In the genomic region with DNA sequence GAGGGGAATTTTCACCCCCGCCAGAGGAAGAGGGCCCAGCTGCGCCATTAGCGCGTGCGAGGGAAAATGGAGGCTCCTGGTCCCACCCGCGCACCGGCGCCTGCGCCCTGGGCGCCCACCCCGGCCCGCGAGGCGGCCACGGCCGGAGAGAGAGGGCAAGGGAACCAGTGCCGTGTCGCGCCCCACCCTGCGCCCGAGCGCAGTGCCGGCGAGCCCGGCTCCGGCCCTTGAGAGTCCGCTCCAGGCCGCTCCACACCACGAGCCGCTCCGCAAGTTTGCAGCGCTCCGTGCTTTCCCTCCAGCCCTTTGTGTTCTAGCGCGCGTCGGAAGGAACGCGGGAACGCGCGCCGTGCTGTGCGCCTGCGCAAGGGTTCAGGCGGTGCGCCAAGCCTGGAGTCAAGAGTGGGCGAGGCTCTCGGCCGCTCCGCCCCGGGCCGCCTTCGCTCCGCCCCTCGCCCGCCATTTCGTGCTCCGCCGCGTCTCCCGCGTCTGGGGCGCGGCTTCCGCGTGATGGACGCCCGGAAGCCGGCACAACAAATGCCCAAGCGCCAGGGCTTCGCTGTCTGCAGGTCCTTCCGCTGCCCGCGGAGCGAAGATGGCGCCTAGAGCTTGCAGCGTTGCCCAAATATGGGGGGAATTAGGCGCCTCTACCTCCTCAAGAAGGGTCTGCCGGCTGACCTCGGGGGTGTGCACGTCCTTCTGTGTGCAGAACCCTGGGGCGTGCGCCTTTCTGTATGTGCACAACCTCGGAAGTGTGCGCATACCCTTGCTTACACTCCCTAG, we compare ENCODE assay signal across 8 cellular contexts. TPM values are rescaled to one million over a fixed set of nuclear protein-coding genes. Genes with fewer than 3 reads are reported as not detected.
DNase-seq lines count a peak whose midpoint lies in the region; ATAC-seq, FAIRE-seq and TF ChIP-seq lines count a peak whose summit lies in the region.

No MANE protein-coding gene starts in this region.

- no peak for TF ChIP-seq CTCF in HepG2 (CRISPR knock-in tag; IDR thresholded peaks at IDR 0.05)

- H3K27ac ChIP-seq in HepG2 (ENCODE audit: extremely low read length, insufficient read depth, low read length) = no peak overlapping the region

- FAIRE-seq in HepG2 (lab: Jason Lieb, UNC) = no peak

- peaks cover 0 to 28% of the 10 kb centered on the region in 2 experiments; a peak in 3 of 5 replicates for H3K27me3 ChIP-seq in HepG2 (ENCODE audit: control insufficient read depth in 1 of 2, insufficient read depth in 2 of 2, low read length in 2 of 2)

- no peaks in the 10 kb centered on the region for H3K36me3 ChIP-seq in HepG2 (replicated peaks in 1 of 2; ENCODE audit: control insufficient read depth in 1 of 2, insufficient read depth in 2 of 2, low read length in 2 of 2)

- no peaks in the 10 kb centered on the region for H3K9me3 ChIP-seq in HepG2 (ENCODE audit: low read length)

- in situ Hi-C loops in HepG2 (cut with HindIII; ENCODE audit: extremely low pct_ligation_motif_present, low pct_unique_long_range_greater_than_20kb) = no loop called here

- no peak overlapping the region for H3K9ac ChIP-seq in HepG2 (ENCODE audit: insufficient read depth, low read depth, low read length)

- POLR2A ChIA-PET in HepG2 (lab: Yijun Ruan, JAX) = no interaction called here

- H3K4me3 ChIP-seq in HepG2 (replicated peaks in 1 of 3; ENCODE audit: insufficient read depth in 1 of 3, low read depth in 2 of 3, low read length in 3 of 3) = no peak overlapping the region

- WGBS in HepG2 (ENCODE audit: low lambda C conversion rate) = 92% methylated on average over 85 of the region's 87 CpGs

- no TSS peak for BruUV-seq in HepG2 (replicated peaks; lab: Mats Ljungman, UMichigan)

- ATAC-seq in GM18505 (IDR thresholded peaks at IDR 0.05; ENCODE audit: unreplicated experiment) = peak; percentile 73
- peak; percentile 55 for ATAC-seq in HG02870 (IDR thresholded peaks at IDR 0.05; ENCODE audit: unreplicated experiment)
- ATAC-seq in HepG2 = no peak

- no peak for TF ChIP-seq RAD21 in HepG2 (CRISPR knock-in tag; IDR thresholded peaks at IDR 0.05)

- no peak overlapping the region for H3K4me2 ChIP-seq in HepG2 (ENCODE audit: low read depth, low read length)

- CTCF ChIA-PET in HepG2 (lab: Yijun Ruan, JAX; ENCODE audit: low intra/inter-chr PET ratio, low total read pairs) = no interaction called here

- no peak for TF ChIP-seq EP300 in HepG2 (IDR thresholded peaks at IDR 0.05; ENCODE audit: low read depth in 2 of 2, low read length in 2 of 2)
- no peak for TF ChIP-seq EP300 in HepG2 (CRISPR knock-in tag; IDR thresholded peaks at IDR 0.05; ENCODE audit: borderline replicate concordance)

- TF ChIP-seq POLR2A in GM18505 (IDR thresholded peaks at IDR 0.05; ENCODE audit: borderline replicate concordance, extremely low read depth, insufficient read depth, insufficient read length) (peak; percentile 70), HepG2 (IDR thresholded peaks at IDR 0.05; ENCODE audit: insufficient read depth in 1 of 2, low read depth in 2 of 2, low read length in 2 of 2) (no peak)

- H3K4me1 ChIP-seq in HepG2 (ENCODE audit: insufficient read depth, low read length) = peaks cover 48% of the 10 kb centered on the region

- intact Hi-C loops in HepG2 (cut with micrococcal nuclease; ENCODE audit: unreplicated experiment) = no loop called here

- no peaks in the 10 kb centered on the region for H4K20me1 ChIP-seq in HepG2 (ENCODE audit: insufficient read depth, low read length)

- no peaks in the 10 kb centered on the region for H3K79me2 ChIP-seq in HepG2 (ENCODE audit: insufficient read depth, low read length)

- no peak overlapping the region for H2AFZ ChIP-seq in HepG2 (ENCODE audit: low read length)

- peak; percentile 88 for DNase-seq in NCI-H2081 treated with DMSO at 0.1 percent for 48 hours (lab: John Stamatoyannopoulos, UW)
- DNase-seq in activated CD4-positive, alpha-beta T cell treated with anti-CD3 and anti-CD28 coated beads, Interleukin-2, amount 50 U/mL, for 24 hours (ENCODE audit: low read depth in 1 of 2, low spot score in 1 of 2) = peak; percentile 91 to 94
- DNase-seq in dedifferentiated amniotic fluid mesenchymal stem cell (ENCODE audit: extremely low spot score) = peak; percentile 93
- no peak for DNase-seq in HepG2 (ENCODE audit: low spot score)
- peak; percentile 93 for DNase-seq in stimulated activated CD4-positive, alpha-beta T cell treated with anti-CD3 and anti-CD28 coated beads, Interleukin-2, amount 100 ng/mL, for 4 hours (ENCODE audit: low read depth)
- no peak for DNase-seq in HK-2 (ENCODE audit: unreplicated experiment)

TF ChIP-seq in HepG2, 621 proteins besides CTCF, POLR2A, EP300 and RAD21:
- TF ChIP-seq ZNF550 (CRISPR knock-in tag; IDR thresholded peaks at IDR 0.05; ENCODE audit: borderline replicate concordance) (no peak), PRDM15 (CRISPR knock-in tag; IDR thresholded peaks at IDR 0.05) (peak; percentile 88)
TF ChIP-seq in HepG2: peak in this region for 1.

RNA-seq across cellular contexts. Expression of gene PTMA, which starts 46.1 kb away (rescaled TPM):
- 1,086 and 1,212 TPM in 2 replicates for total RNA-seq in HepG2 (2016; rRNA removed; fragmentation: Illumina TruSeq; extraction: Trizol)
- total RNA-seq in HepG2 (2016; cell fraction: cytosol; rRNA removed; fragmentation: Illumina TruSeq; extraction: Trizol; ENCODE audit: low read depth) = 383 and 429 TPM in 2 replicates
- total RNA-seq in HepG2 (2016; cell fraction: insoluble cytoplasmic fraction; rRNA removed; fragmentation: Illumina TruSeq; extraction: Trizol) = 1,123 and 1,183 TPM in 2 replicates
- 561 and 605 TPM in 2 replicates for total RNA-seq in HepG2 (2016; cell fraction: membrane; rRNA removed; fragmentation: Illumina TruSeq; extraction: Trizol)
- total RNA-seq in HepG2 (2016; cell fraction: nucleus; rRNA removed; fragmentation: Illumina TruSeq; extraction: Trizol) = 429 and 440 TPM in 2 replicates
- 174 and 190 TPM in 2 replicates for polyA plus RNA-seq in HepG2 (2011; rRNA removed)
- 192 and 196 TPM in 2 replicates for polyA plus RNA-seq in HepG2 (2011; cell fraction: cytosol; rRNA removed)
- 112 and 149 TPM in 2 replicates for polyA plus RNA-seq in HepG2 (2011; cell fraction: nucleus; rRNA removed)
- 399 and 565 TPM in 2 replicates for polyA plus RNA-seq in HepG2 (2012)
- 460 and 492 TPM in 2 replicates for polyA plus RNA-seq in HepG2 (2016; cell fraction: cytosol; fragmentation: Illumina TruSeq; extraction: Trizol; ENCODE audit: low read depth)
- 2,053 and 2,108 TPM in 2 replicates for polyA plus RNA-seq in HepG2 (2016; cell fraction: insoluble cytoplasmic fraction; fragmentation: Illumina TruSeq; extraction: Trizol; ENCODE audit: low read depth)
- 673 and 705 TPM in 2 replicates for polyA plus RNA-seq in HepG2 (2016; cell fraction: membrane; fragmentation: Illumina TruSeq; extraction: Trizol; ENCODE audit: low read depth)
- 1,089 and 1,130 TPM in 2 replicates for polyA plus RNA-seq in HepG2 (2016; cell fraction: nucleus; fragmentation: Illumina TruSeq; extraction: Trizol; ENCODE audit: insufficient read depth, low read depth)
- polyA minus RNA-seq in HepG2 (2011; rRNA and poly(A)+ RNA removed; ENCODE audit: low replicate concordance) = 146 and 188 TPM in 2 replicates
- 210 and 216 TPM in 2 replicates for polyA minus RNA-seq in HepG2 (2011; cell fraction: cytosol; rRNA and poly(A)+ RNA removed)
- polyA minus RNA-seq in HepG2 (2011; cell fraction: nucleus; rRNA and poly(A)+ RNA removed) = 83.7 and 96.4 TPM in 2 replicates

Comparison
In these comparisons a context has a peak if more than half of its experiments do, and no peak if none do; other contexts are left out.
1. DNase-seq: peak in NCI-H2081 treated with DMSO at 0.1 percent for 48 hours (single experiment), activated CD4-positive, alpha-beta T cell treated with anti-CD3 and anti-CD28 coated beads, Interleukin-2, amount 50 U/mL, for 24 hours (2 of 2), dedifferentiated amniotic fluid mesenchymal stem cell (single experiment) and stimulated activated CD4-positive, alpha-beta T cell treated with anti-CD3 and anti-CD28 coated beads, Interleukin-2, amount 100 ng/mL, for 4 hours (single experiment); none in HepG2 (single experiment) and HK-2 (single experiment).